ENCODE assay signal across 15 cellular contexts in genomic region chr5:131611064-131611381, GRCh38. TPM values are rescaled to one million over a fixed set of nuclear protein-coding genes. Genes with fewer than 3 reads are reported as not detected.
A peak's percentile ranks its signal among the peaks of the same experiment; 100 is the strongest.
DNase-seq lines count a peak whose midpoint lies in the region; ATAC-seq and TF ChIP-seq lines count a peak whose summit lies in the region.
"Had no signal": no experiment of that assay in that cellular context is flagged by ENCODE, and none has a peak within 500 bp of the region (broad histone marks: within the 10 kb centered on the region; RNA-seq: fewer than 3 reads in every experiment).

No MANE protein-coding gene starts in this region.

- intact Hi-C loops in Calu3 (cut with micrococcal nuclease; ENCODE audit: unreplicated experiment): no loop called here

- POLR2A ChIA-PET in HEK293 (lab: Yijun Ruan, JAX): no interaction called here

- H3K4me1 ChIP-seq in HEK293 (ENCODE audit: control insufficient read depth, insufficient read depth, low read length) (peaks cover 13% of the 10 kb centered on the region), neutrophil (ENCODE audit: control insufficient read depth in 1 of 2, insufficient read depth in 1 of 2, low read depth in 1 of 2, low read length in 1 of 2) (peaks cover 12 to 31% of the 10 kb centered on the region in 2 experiments)

- H3K36me3 Mint-ChIP-seq in Calu3 (ENCODE audit: insufficient read depth, unreplicated experiment): peaks cover 13% of the 10 kb centered on the region

- no peak overlapping the region for H3K4me3 Mint-ChIP-seq in Calu3 (ENCODE audit: low read depth, unreplicated experiment)

- H3K4me1 Mint-ChIP-seq in Calu3 (ENCODE audit: low read depth, unreplicated experiment): peaks cover 28% of the 10 kb centered on the region

- H3K4me3 ChIP-seq in HEK293 (ENCODE audit: low read depth, low read length) (no peak overlapping the region), brain microvascular endothelial cell (ENCODE audit: low read depth, low read length) (no peak overlapping the region), neutrophil (ENCODE audit: low read depth in 1 of 2, low read length in 1 of 2) (no peak overlapping the region)
- H3K4me3 ChIP-seq: BLaER1, HAP-1 had no signal

- TF ChIP-seq CTCF in Calu3 (IDR thresholded peaks at IDR 0.05; ENCODE audit: unreplicated experiment): no peak
- no peak for TF ChIP-seq CTCF in HEK293 (tag by site-specific recombination; IDR thresholded peaks at IDR 0.05)
- TF ChIP-seq CTCF in brain microvascular endothelial cell (IDR thresholded peaks at IDR 0.05; ENCODE audit: low read depth, low read length, missing control alignments): no peak
- TF ChIP-seq CTCF in neutrophil (IDR thresholded peaks at IDR 0.05): no peak

- in situ Hi-C loops in brain microvascular endothelial cell (cut with HindIII; ENCODE audit: low pct_ligation_motif_present, low sequenced_read_pairs): no loop called here

- no peak for ATAC-seq in GM21576 (IDR thresholded peaks at IDR 0.05; ENCODE audit: unreplicated experiment)

- BruUV-seq in Calu3 (replicated peaks; lab: Mats Ljungman, UMichigan): no TSS peak

- H3K27me3 ChIP-seq in brain microvascular endothelial cell (replicated peaks) (no peaks in the 10 kb centered on the region), neutrophil (no peaks in the 10 kb centered on the region)
- H3K27me3 ChIP-seq: BLaER1 had no signal

- no peaks in the 10 kb centered on the region for H3K9me3 ChIP-seq in HEK293 (ENCODE audit: control insufficient read depth, insufficient read depth, low read depth, low read length)
- no peaks in the 10 kb centered on the region for H3K9me3 ChIP-seq in neutrophil

- H3K27ac Mint-ChIP-seq in Calu3 (ENCODE audit: unreplicated experiment): peak overlapping the region; percentile 52

- no peaks in the 10 kb centered on the region for H3K27me3 Mint-ChIP-seq in Calu3 (ENCODE audit: unreplicated experiment)

- H3K36me3 ChIP-seq in HEK293 (ENCODE audit: control insufficient read depth in 2 of 2, insufficient read depth in 1 of 2, low read length in 2 of 2): no peaks in the 10 kb centered on the region
- no peaks in the 10 kb centered on the region for H3K36me3 ChIP-seq in brain microvascular endothelial cell (replicated peaks)
- H3K36me3 ChIP-seq in neutrophil: no peaks in the 10 kb centered on the region
- H3K36me3 ChIP-seq: HAP-1 had no signal

- H3K27ac ChIP-seq in HEK293 (ENCODE audit: extremely low read depth, low read depth, low read length) (no peak overlapping the region), brain microvascular endothelial cell (peak overlapping the region; percentile 86), neutrophil (peak overlapping the region; percentile 39)
- H3K27ac ChIP-seq: BLaER1 had no signal

- H3K9me3 Mint-ChIP-seq in Calu3 (ENCODE audit: low read depth, unreplicated experiment): no peaks in the 10 kb centered on the region

- DNase-seq in Calu3: no peak
- DNase-seq in brain microvascular endothelial cell: no peak
- no peak for DNase-seq in DMS153 treated with DMSO at 0.1 percent for 48 hours (lab: John Stamatoyannopoulos, UW; ENCODE audit: unreplicated experiment)
- DNase-seq in OCI-M1 (lab: John Stamatoyannopoulos, UW): no peak
- DNase-seq: Kasumi-1, NCI-H1930, NCI-H2171, NCI-H446 treated with DMSO at 0.1 percent for 48 hours, NCI-H774, Right ventricle myocardium superior had no signal

- CTCF ChIA-PET in Calu3 (lab: Charles Lee) (no interaction called here), HEK293 (lab: Yijun Ruan, JAX) (interaction anchor here (0.6 to 2.0 kb wide), 4 partner anchors 22 to 425 kb away, joined by 3 to 9 read pairs (median 4); no protein-coding TSS in a partner anchor)

TF ChIP-seq in HEK293, 187 proteins besides CTCF, POLR2A, EP300 and RAD21:
- no peak for TF ChIP-seq AEBP2 (tag by site-specific recombination; IDR thresholded peaks at IDR 0.05; ENCODE audit: borderline replicate concordance)
- TF ChIP-seq, protein P1, sequence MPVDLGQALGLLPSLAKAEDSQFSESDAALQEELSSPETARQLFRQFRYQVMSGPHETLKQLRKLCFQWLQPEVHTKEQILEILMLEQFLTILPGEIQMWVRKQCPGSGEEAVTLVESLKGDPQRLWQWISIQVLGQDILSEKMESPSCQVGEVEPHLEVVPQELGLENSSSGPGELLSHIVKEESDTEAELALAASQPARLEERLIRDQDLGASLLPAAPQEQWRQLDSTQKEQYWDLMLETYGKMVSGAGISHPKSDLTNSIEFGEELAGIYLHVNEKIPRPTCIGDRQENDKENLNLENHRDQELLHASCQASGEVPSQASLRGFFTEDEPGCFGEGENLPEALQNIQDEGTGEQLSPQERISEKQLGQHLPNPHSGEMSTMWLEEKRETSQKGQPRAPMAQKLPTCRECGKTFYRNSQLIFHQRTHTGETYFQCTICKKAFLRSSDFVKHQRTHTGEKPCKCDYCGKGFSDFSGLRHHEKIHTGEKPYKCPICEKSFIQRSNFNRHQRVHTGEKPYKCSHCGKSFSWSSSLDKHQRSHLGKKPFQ (tag by site-specific recombination; IDR thresholded peaks at IDR 0.05): 0 out of 2 replicates have a peak, but pooled peaks have one; percentile 27

RNA-seq across cellular contexts. Expression of gene RAPGEF6, which starts 24.0 kb away (rescaled TPM):
- 21.6 and 27.3 TPM in 2 replicates for total RNA-seq in Calu3 (2022)
